ENCODE assay signal across 8 cellular contexts in the genomic region with DNA sequence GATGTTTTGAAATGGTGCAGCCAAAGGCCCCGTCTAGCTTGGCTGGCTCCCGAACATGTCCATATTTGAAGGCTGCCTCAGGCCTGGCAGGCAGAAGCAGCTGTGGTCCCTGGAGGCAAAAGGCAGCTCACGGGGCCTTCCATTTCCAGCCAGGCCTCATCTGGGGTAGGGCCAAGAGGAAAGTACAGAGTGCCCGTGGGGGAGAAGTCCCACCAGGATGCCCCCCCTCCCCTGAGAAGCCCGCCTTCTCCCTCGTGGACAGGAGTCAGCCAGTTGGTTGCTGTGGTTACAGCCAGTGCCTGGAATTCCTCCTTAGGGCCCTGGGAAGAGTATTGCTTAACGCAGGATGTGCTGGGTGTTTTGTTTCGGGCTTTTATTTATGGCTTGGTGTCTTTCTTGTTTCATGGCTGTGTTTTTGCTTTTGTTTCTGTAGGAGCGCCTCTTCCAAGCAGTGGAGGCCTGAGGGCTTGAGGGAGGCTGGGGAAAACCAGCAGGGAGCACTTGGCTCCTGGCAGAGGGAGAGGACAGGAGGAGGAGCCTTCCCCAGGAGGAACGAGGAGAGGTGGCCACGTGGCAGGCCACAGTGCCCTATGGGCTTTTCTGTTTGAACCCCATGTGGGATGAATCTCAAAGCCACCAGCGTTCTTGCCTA. TPM values are rescaled to one million over a fixed set of nuclear protein-coding genes. Genes with fewer than 3 reads are reported as not detected.
DNase-seq lines count a peak whose midpoint lies in the region; ATAC-seq and TF ChIP-seq lines count a peak whose summit lies in the region.

No MANE protein-coding gene starts in this region.

- H3K4me2 ChIP-seq in BLaER1 (peak overlapping the region; percentile 78), osteoblast (ENCODE audit: insufficient read depth, low read length) (peak overlapping the region; percentile 70)

- peaks cover 10% of the 10 kb centered on the region for H3K9me3 ChIP-seq in BLaER1
- H3K9me3 ChIP-seq in osteoblast (ENCODE audit: low read depth, low read length), result no peaks in the 10 kb centered on the region

- H3K27ac ChIP-seq in BLaER1 (peak overlapping the region; percentile 82), osteoblast (ENCODE audit: low read depth, low read length) (peak overlapping the region; percentile 88)

- no peaks in the 10 kb centered on the region for H3K4me1 Mint-ChIP-seq in activated naive CD8-positive, alpha-beta T cell treated with anti-CD3 and anti-CD28 coated beads, Interleukin-2, amount 50 U/mL, for 24 hours

- no peaks in the 10 kb centered on the region for H3K27me3 Mint-ChIP-seq in activated naive CD8-positive, alpha-beta T cell treated with anti-CD3 and anti-CD28 coated beads, Interleukin-2, amount 50 U/mL, for 24 hours

- H2AFZ ChIP-seq in osteoblast (ENCODE audit: low read length), result peak overlapping the region; percentile 37

- H3K9me3 Mint-ChIP-seq in activated naive CD8-positive, alpha-beta T cell treated with anti-CD3 and anti-CD28 coated beads, Interleukin-2, amount 50 U/mL, for 24 hours, result no peaks in the 10 kb centered on the region

- H3K79me2 ChIP-seq in osteoblast (ENCODE audit: insufficient read depth, low read length), result peaks cover 54% of the 10 kb centered on the region

- no peak for ATAC-seq in HG03045 (IDR thresholded peaks at IDR 0.05; ENCODE audit: unreplicated experiment)
- ATAC-seq in activated naive CD8-positive, alpha-beta T cell treated with anti-CD3 and anti-CD28 coated beads, Interleukin-2, amount 50 U/mL, for 24 hours, result no peak

- H3K9ac ChIP-seq in BLaER1, result peak overlapping the region; percentile 64

- no peak overlapping the region for H3K27ac Mint-ChIP-seq in activated naive CD8-positive, alpha-beta T cell treated with anti-CD3 and anti-CD28 coated beads, Interleukin-2, amount 50 U/mL, for 24 hours

- H3K36me3 ChIP-seq in BLaER1, result no peaks in the 10 kb centered on the region
- H3K36me3 ChIP-seq in osteoblast (ENCODE audit: insufficient read depth, low read length), result peaks cover 41% of the 10 kb centered on the region

- H3K36me3 Mint-ChIP-seq in activated naive CD8-positive, alpha-beta T cell treated with anti-CD3 and anti-CD28 coated beads, Interleukin-2, amount 50 U/mL, for 24 hours (ENCODE audit: low read depth), result no peaks in the 10 kb centered on the region

- H3K4me3 ChIP-seq in BLaER1 (no peak overlapping the region; the same call in 1 of the 2 replicates), osteoblast (ENCODE audit: insufficient read depth, low read length) (peak overlapping the region; percentile 30)

- DNase-seq in T1000 (lab: John Stamatoyannopoulos, UW) (peak; percentile 85), glomerular endothelial cell (ENCODE audit: extremely low read depth, low read depth, low spot score) (peak; percentile 12), osteoblast (ENCODE audit: insufficient read length, low spot score, missing footprints) (peak; percentile 99), NCI-H128 (lab: John Stamatoyannopoulos, UW; ENCODE audit: unreplicated experiment) (no peak), cerebellum (ENCODE audit: low spot score) (no peak)
- DNase-seq in activated naive CD8-positive, alpha-beta T cell treated with anti-CD3 and anti-CD28 coated beads, Interleukin-2, amount 50 U/mL, for 24 hours, result no peak

- peaks cover 87% of the 10 kb centered on the region for H3K4me1 ChIP-seq in BLaER1
- peaks cover 21% of the 10 kb centered on the region for H3K4me1 ChIP-seq in osteoblast (ENCODE audit: insufficient read depth, low read length)

- no peaks in the 10 kb centered on the region for H3K27me3 ChIP-seq in BLaER1
- H3K27me3 ChIP-seq in osteoblast (ENCODE audit: insufficient read depth, low read length), result no peaks in the 10 kb centered on the region

- no peak overlapping the region for H3K4me3 Mint-ChIP-seq in activated naive CD8-positive, alpha-beta T cell treated with anti-CD3 and anti-CD28 coated beads, Interleukin-2, amount 50 U/mL, for 24 hours

- no peak for TF ChIP-seq CTCF in osteoblast (IDR thresholded peaks at IDR 0.05; ENCODE audit: extremely low read depth, low read depth, low read length)

- no peaks in the 10 kb centered on the region for H4K20me1 ChIP-seq in BLaER1
- peaks cover 19% of the 10 kb centered on the region for H4K20me1 ChIP-seq in osteoblast (ENCODE audit: insufficient read depth, low read length)

RNA-seq across cellular contexts. Expression of gene CHST3, which starts 45.4 kb away (rescaled TPM):
- total RNA-seq in glomerular endothelial cell (8.2 and 10.6 TPM in 2 replicates), osteoblast (39.5 and 43.1 TPM in 2 replicates), cerebellum (22.0 TPM)

Comparison
In these comparisons a context has a peak if more than half of its experiments do, and no peak if none do; other contexts are left out.
1. DNase-seq: peak in T1000 (single experiment), glomerular endothelial cell (single experiment) and osteoblast (single experiment); none in NCI-H128 (single experiment), activated naive CD8-positive, alpha-beta T cell treated with anti-CD3 and anti-CD28 coated beads, Interleukin-2, amount 50 U/mL, for 24 hours (single experiment) and cerebellum (single experiment).